ENCODE assay signal across 9 cellular contexts in genomic region chr19:53101518-53101917, GRCh38. TPM values are rescaled to one million over a fixed set of nuclear protein-coding genes. Genes with fewer than 3 reads are reported as not detected.
DNase-seq lines count a peak whose midpoint lies in the region; ATAC-seq and TF ChIP-seq lines count a peak whose summit lies in the region.
"Had no signal": no experiment of that assay in that cellular context is flagged by ENCODE, and none has a peak within 500 bp of the region (broad histone marks: within the 10 kb centered on the region; RNA-seq: fewer than 3 reads in every experiment).

No MANE protein-coding gene starts in this region.

- ATAC-seq in HG03039 (IDR thresholded peaks at IDR 0.05; ENCODE audit: unreplicated experiment) (no peak), left lung (no peak)
- ATAC-seq: gastroesophageal sphincter had no signal

- no peaks in the 10 kb centered on the region for H3K27me3 ChIP-seq in AG04450 (ENCODE audit: control insufficient read depth, insufficient read depth, low read length)
- no peaks in the 10 kb centered on the region for H3K27me3 ChIP-seq in left lung
- H3K27me3 ChIP-seq: gastroesophageal sphincter had no signal

- H3K27ac Mint-ChIP-seq in activated CD4-positive, alpha-beta memory T cell treated with anti-CD3 and anti-CD28 coated beads, Interleukin-2, amount 10 ng/mL, durations not matched to agents 7 days and 5 days, result peak overlapping the region; percentile 87

- intact Hi-C loops in left lung (cut with DNase I), result no loop called here

- H3K4me1 ChIP-seq in left lung, result peaks cover 16 to 25% of the 10 kb centered on the region in 2 donors

- H3K27me3 Mint-ChIP-seq in activated CD4-positive, alpha-beta memory T cell treated with anti-CD3 and anti-CD28 coated beads, Interleukin-2, amount 10 ng/mL, durations not matched to agents 7 days and 5 days, result no peaks in the 10 kb centered on the region

- DNase-seq in AG04450 (ENCODE audit: low read depth, low spot score), result no peak
- peak; percentile 12 for DNase-seq in GF-D8 (lab: John Stamatoyannopoulos, UW)
- peak; percentile 25 for DNase-seq in activated CD4-positive, alpha-beta memory T cell treated with anti-CD3 and anti-CD28 coated beads, Interleukin-2, amount 10 ng/mL, durations not matched to agents 7 days and 5 days
- DNase-seq in left kidney (ENCODE audit: low read depth, low spot score), result peak; percentile 20
- no peak for DNase-seq in NCI-H1436 treated with DMSO at 0.1 percent for 48 hours (lab: John Stamatoyannopoulos, UW)
- no peak for DNase-seq in left lung
- DNase-seq in GM10266 (ENCODE audit: extremely low spot score), result no peak

- peak overlapping the region; percentile 89 for H3K4me3 Mint-ChIP-seq in activated CD4-positive, alpha-beta memory T cell treated with anti-CD3 and anti-CD28 coated beads, Interleukin-2, amount 10 ng/mL, durations not matched to agents 7 days and 5 days

- H3K4me1 Mint-ChIP-seq in activated CD4-positive, alpha-beta memory T cell treated with anti-CD3 and anti-CD28 coated beads, Interleukin-2, amount 10 ng/mL, durations not matched to agents 7 days and 5 days, result peaks cover 27% of the 10 kb centered on the region

- H3K36me3 Mint-ChIP-seq in activated CD4-positive, alpha-beta memory T cell treated with anti-CD3 and anti-CD28 coated beads, Interleukin-2, amount 10 ng/mL, durations not matched to agents 7 days and 5 days (ENCODE audit: low read depth), result peaks cover 52% of the 10 kb centered on the region

- H3K36me3 ChIP-seq in left lung, result peaks cover 0 to 25% of the 10 kb centered on the region in 2 donors

- H3K9me3 ChIP-seq in AG04450 (ENCODE audit: control insufficient read depth, insufficient read depth, low read length) (peaks cover 7% of the 10 kb centered on the region), left lung (peaks cover 0 to 4% of the 10 kb centered on the region in 2 donors)
- H3K9me3 ChIP-seq: gastroesophageal sphincter had no signal

- POLR2A ChIA-PET in AG04450 (lab: Yijun Ruan, JAX), result no interaction called here
- POLR2A ChIA-PET in activated CD4-positive, alpha-beta memory T cell treated with anti-CD3 and anti-CD28 coated beads, Interleukin-2, amount 10 ng/mL, durations not matched to agents 7 days and 5 days (lab: Charles Lee), result interaction anchor here (0.5 to 1.6 kb wide), 4 partner anchors 23 to 138 kb away, joined by 3 to 7 read pairs (median 4); partner anchors contain the start of gene ZNF816

- no peak for TF ChIP-seq CTCF in AG04450 (IDR thresholded peaks at IDR 0.05; ENCODE audit: low read depth, low read length)
- no peak for TF ChIP-seq CTCF in left lung (IDR thresholded peaks at IDR 0.05)
- no peak for TF ChIP-seq CTCF in GM10266 (IDR thresholded peaks at IDR 0.05; ENCODE audit: control insufficient read depth, insufficient read depth, low read depth, missing control alignments)

- H3K27ac ChIP-seq in AG04450 (ENCODE audit: low read depth, low read length) (no peak overlapping the region), left lung (no peak overlapping the region)

- CTCF ChIA-PET in AG04450 (lab: Charles Lee), result interaction anchor here (1.2 kb wide), 1 partner anchor 107 kb away, joined by 4 read pairs; no protein-coding TSS in a partner anchor
- CTCF ChIA-PET in activated CD4-positive, alpha-beta memory T cell treated with anti-CD3 and anti-CD28 coated beads, Interleukin-2, amount 10 ng/mL, durations not matched to agents 7 days and 5 days (lab: Charles Lee), result no interaction called here

- peaks cover 34% of the 10 kb centered on the region for H3K9me3 Mint-ChIP-seq in activated CD4-positive, alpha-beta memory T cell treated with anti-CD3 and anti-CD28 coated beads, Interleukin-2, amount 10 ng/mL, durations not matched to agents 7 days and 5 days

- H3K4me3 ChIP-seq in AG04450 (ENCODE audit: low read depth, low read length), result peak overlapping the region; percentile 95
- H3K4me3 ChIP-seq in left lung, result peak overlapping the region in 1 of 2 donors; percentile 77

RNA-seq across cellular contexts. Expression of gene ZNF160, which starts 1.7 kb away (rescaled TPM):
- polyA plus RNA-seq in AG04450 (2011; rRNA removed), result 19.4 and 23.7 TPM in 2 replicates
- 20.8 and 26.1 TPM in 2 replicates for polyA minus RNA-seq in AG04450 (2011; rRNA and poly(A)+ RNA removed)
- total RNA-seq in activated CD4-positive, alpha-beta memory T cell treated with anti-CD3 and anti-CD28 coated beads, Interleukin-2, amount 10 ng/mL, durations not matched to agents 7 days and 5 days, result 10 to 100 TPM; 37.5 to 38.1 TPM
- 10 to 100 TPM; 23.2 to 25.4 TPM for total RNA-seq in left lung

RNA-seq across cellular contexts. Expression of gene ZNF415, which starts 31.2 kb away (rescaled TPM):
- 14.5 and 19.3 TPM in 2 replicates for polyA plus RNA-seq in AG04450 (2011; rRNA removed)
- polyA minus RNA-seq in AG04450 (2011; rRNA and poly(A)+ RNA removed), result 10.5 and 15.6 TPM in 2 replicates
- total RNA-seq in activated CD4-positive, alpha-beta memory T cell treated with anti-CD3 and anti-CD28 coated beads, Interleukin-2, amount 10 ng/mL, durations not matched to agents 7 days and 5 days, result under 1 TPM; 0.13 to 0.33 TPM
- total RNA-seq in left lung, result 1 to 10 TPM; 7.2 to 8.4 TPM

RNA-seq across cellular contexts. Expression of gene ERVV-2, which starts 57.0 kb away (rescaled TPM):
- polyA plus RNA-seq in AG04450 (2011; rRNA removed), result not detected in 2 replicates
- polyA minus RNA-seq in AG04450 (2011; rRNA and poly(A)+ RNA removed), result not detected in 2 replicates
- total RNA-seq in activated CD4-positive, alpha-beta memory T cell treated with anti-CD3 and anti-CD28 coated beads, Interleukin-2, amount 10 ng/mL, durations not matched to agents 7 days and 5 days, result not detected
- not detected for total RNA-seq in left lung
- total RNA-seq: gastroesophageal sphincter had no signal

RNA-seq across cellular contexts. Expression of gene ZNF347, which starts 57.3 kb away (rescaled TPM):
- polyA plus RNA-seq in AG04450 (2011; rRNA removed), result 5.8 and 6.6 TPM in 2 replicates
- 5.7 and 10.8 TPM in 2 replicates for polyA minus RNA-seq in AG04450 (2011; rRNA and poly(A)+ RNA removed)
- total RNA-seq in activated CD4-positive, alpha-beta memory T cell treated with anti-CD3 and anti-CD28 coated beads, Interleukin-2, amount 10 ng/mL, durations not matched to agents 7 days and 5 days, result 1 to 10 TPM; 6.5 TPM
- 10 to 100 TPM; 11.9 to 13.5 TPM for total RNA-seq in left lung

Comparison
In these comparisons a context has a peak if more than half of its experiments do, and no peak if none do; other contexts are left out.
1. DNase-seq: peak in GF-D8 (single experiment), activated CD4-positive, alpha-beta memory T cell treated with anti-CD3 and anti-CD28 coated beads, Interleukin-2, amount 10 ng/mL, durations not matched to agents 7 days and 5 days (single experiment) and left kidney (single experiment); none in AG04450 (single experiment), NCI-H1436 treated with DMSO at 0.1 percent for 48 hours (single experiment), left lung (0 of 2) and GM10266 (single experiment).
2. RNA of gene ZNF415, which starts 31.2 kb away (total RNA-seq): 7.2 to 8.4 TPM in left lung; 0.13 to 0.33 TPM in activated CD4-positive, alpha-beta memory T cell treated with anti-CD3 and anti-CD28 coated beads, Interleukin-2, amount 10 ng/mL, durations not matched to agents 7 days and 5 days; every median in the first group is over 4 times any median in the second.